ENCODE assay signal across 1 cellular context in the genomic region with DNA sequence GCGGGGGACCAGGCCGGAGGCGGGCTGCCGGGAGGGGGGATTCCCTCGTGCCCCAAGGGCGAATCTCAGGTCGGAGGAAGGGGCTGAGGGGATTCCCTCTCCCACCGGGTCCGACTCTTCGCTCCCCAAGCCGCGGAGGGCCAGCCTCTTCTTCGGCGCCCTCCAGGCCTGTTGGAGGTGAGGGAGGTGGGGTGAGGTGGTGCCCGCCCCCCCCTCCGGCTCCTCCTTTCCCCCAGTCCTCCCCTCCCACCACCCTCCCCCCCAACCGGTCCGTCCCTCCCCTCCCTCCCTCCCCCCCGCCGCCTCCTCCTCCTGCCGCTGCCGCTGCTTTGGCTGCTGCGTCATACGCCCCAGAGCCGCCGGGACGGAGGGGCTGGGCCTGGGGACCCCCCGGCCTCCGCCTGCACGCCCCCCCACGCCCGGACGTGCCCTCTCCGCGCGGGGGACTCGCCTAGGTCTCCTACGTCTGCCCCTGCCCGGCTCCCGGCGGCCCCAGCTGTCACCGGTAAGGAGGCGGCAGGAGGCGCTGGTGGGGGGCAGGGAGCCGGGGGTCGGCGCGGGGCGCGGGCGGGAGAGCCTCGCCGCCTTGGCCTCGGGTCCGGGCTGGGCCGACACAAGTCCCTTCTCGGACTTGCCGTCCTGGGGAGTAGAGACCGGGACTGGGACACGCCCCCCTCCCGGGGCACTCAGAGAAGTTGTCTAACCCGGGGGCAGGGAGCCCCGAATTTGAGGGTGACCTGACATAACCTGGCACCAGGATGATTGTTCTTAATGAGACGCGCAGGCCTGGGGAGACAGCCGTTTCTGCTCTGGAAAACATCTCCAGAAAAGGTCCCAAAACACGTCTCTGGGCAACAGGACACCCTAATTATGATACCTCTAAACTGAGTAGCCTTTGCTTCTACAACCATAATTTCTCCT.
TF ChIP-seq lines count a peak whose summit lies in the region.

A gene (plus strand): TSS at position 304 of the 921 bp plus-strand sequence. CDS start 1,250 bp downstream, outside the sequence.

TF ChIP-seq in HepG2, 621 proteins besides CTCF, POLR2A, EP300 and RAD21 (continued from another document and continues in another):
- TF ChIP-seq, protein P1, sequence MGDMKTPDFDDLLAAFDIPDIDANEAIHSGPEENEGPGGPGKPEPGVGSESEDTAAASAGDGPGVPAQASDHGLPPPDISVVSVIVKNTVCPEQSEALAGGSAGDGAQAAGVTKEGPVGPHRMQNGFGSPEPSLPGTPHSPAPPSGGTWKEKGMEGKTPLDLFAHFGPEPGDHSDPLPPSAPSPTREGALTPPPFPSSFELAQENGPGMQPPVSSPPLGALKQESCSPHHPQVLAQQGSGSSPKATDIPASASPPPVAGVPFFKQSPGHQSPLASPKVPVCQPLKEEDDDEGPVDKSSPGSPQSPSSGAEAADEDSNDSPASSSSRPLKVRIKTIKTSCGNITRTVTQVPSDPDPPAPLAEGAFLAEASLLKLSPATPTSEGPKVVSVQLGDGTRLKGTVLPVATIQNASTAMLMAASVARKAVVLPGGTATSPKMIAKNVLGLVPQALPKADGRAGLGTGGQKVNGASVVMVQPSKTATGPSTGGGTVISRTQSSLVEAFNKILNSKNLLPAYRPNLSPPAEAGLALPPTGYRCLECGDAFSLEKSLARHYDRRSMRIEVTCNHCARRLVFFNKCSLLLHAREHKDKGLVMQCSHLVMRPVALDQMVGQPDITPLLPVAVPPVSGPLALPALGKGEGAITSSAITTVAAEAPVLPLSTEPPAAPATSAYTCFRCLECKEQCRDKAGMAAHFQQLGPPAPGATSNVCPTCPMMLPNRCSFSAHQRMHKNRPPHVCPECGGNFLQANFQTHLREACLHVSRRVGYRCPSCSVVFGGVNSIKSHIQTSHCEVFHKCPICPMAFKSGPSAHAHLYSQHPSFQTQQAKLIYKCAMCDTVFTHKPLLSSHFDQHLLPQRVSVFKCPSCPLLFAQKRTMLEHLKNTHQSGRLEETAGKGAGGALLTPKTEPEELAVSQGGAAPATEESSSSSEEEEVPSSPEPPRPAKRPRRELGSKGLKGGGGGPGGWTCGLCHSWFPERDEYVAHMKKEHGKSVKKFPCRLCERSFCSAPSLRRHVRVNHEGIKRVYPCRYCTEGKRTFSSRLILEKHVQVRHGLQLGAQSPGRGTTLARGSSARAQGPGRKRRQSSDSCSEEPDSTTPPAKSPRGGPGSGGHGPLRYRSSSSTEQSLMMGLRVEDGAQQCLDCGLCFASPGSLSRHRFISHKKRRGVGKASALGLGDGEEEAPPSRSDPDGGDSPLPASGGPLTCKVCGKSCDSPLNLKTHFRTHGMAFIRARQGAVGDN (CRISPR knock-in tag; IDR thresholded peaks at IDR 0.05), result peak; percentile 35
- TF ChIP-seq, protein P2, sequence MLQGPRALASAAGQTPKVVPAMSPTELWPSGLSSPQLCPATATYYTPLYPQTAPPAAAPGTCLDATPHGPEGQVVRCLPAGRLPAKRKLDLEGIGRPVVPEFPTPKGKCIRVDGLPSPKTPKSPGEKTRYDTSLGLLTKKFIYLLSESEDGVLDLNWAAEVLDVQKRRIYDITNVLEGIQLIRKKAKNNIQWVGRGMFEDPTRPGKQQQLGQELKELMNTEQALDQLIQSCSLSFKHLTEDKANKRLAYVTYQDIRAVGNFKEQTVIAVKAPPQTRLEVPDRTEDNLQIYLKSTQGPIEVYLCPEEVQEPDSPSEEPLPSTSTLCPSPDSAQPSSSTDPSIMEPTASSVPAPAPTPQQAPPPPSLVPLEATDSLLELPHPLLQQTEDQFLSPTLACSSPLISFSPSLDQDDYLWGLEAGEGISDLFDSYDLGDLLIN (CRISPR knock-in tag; IDR thresholded peaks at IDR 0.05; ENCODE audit: borderline replicate concordance), result no peak
- TF ChIP-seq SAFB2 (CRISPR knock-in tag; IDR thresholded peaks at IDR 0.05; ENCODE audit: borderline replicate concordance, low read depth) (no peak), SRY (CRISPR knock-in tag; IDR thresholded peaks at IDR 0.05) (no peak; the same call in 1 of the 2 replicates), ZNF292 (CRISPR knock-in tag; IDR thresholded peaks at IDR 0.05; ENCODE audit: borderline replicate concordance, low read depth) (no peak), ELF4 (CRISPR knock-in tag; IDR thresholded peaks at IDR 0.05; ENCODE audit: borderline replicate concordance) (no peak), MTA1 (CRISPR knock-in tag; IDR thresholded peaks at IDR 0.05; ENCODE audit: borderline replicate concordance) (no peak), HMGA1 (CRISPR knock-in tag; conservative IDR thresholded peaks at IDR 0.05) (no peak), SIN3B (IDR thresholded peaks at IDR 0.05; ENCODE audit: low read length) (no peak), PRPF4 (IDR thresholded peaks at IDR 0.05; ENCODE audit: low read depth, low read length, poor library complexity, severe bottlenecking) (no peak), HHEX (CRISPR knock-in tag; IDR thresholded peaks at IDR 0.05) (no peak), ZNF530 (CRISPR knock-in tag; IDR thresholded peaks at IDR 0.05; ENCODE audit: low read depth) (no peak), KDM1A (CRISPR knock-in tag; IDR thresholded peaks at IDR 0.05) (no peak), MEIS1 (CRISPR knock-in tag; IDR thresholded peaks at IDR 0.05; ENCODE audit: borderline replicate concordance) (no peak), ZNF260 (CRISPR knock-in tag; IDR thresholded peaks at IDR 0.05; ENCODE audit: borderline replicate concordance, low read depth) (no peak), ZNF20 (CRISPR knock-in tag; IDR thresholded peaks at IDR 0.05) (no peak), TSC22D2 (CRISPR knock-in tag; IDR thresholded peaks at IDR 0.05; ENCODE audit: borderline replicate concordance) (peak; percentile 6; the same call in 1 of the 2 replicates), FOXK1 (CRISPR knock-in tag; IDR thresholded peaks at IDR 0.05; ENCODE audit: borderline replicate concordance, low read depth) (no peak), KLF16 (CRISPR knock-in tag; IDR thresholded peaks at IDR 0.05) (peak in 1 of 2 experiments; percentile 85; a peak in 2 of 4 replicates), NR2C2 (CRISPR knock-in tag; IDR thresholded peaks at IDR 0.05; ENCODE audit: borderline replicate concordance) (no peak), GABPA (IDR thresholded peaks at IDR 0.05; ENCODE audit: low read depth, low read length) (no peak), GABPA (CRISPR knock-in tag; IDR thresholded peaks at IDR 0.05; ENCODE audit: low read depth) (no peak), ZNF713 (CRISPR knock-in tag; IDR thresholded peaks at IDR 0.05) (no peak), PCBP1 (IDR thresholded peaks at IDR 0.05; ENCODE audit: borderline replicate concordance, low read depth, low read length) (0 out of 2 replicates have a peak, but pooled peaks have one; percentile 34), ZNF572 (CRISPR knock-in tag; IDR thresholded peaks at IDR 0.05) (no peak), WIZ (CRISPR knock-in tag; IDR thresholded peaks at IDR 0.05) (no peak), HDAC2 (CRISPR knock-in tag; IDR thresholded peaks at IDR 0.05) (no peak), ZNF720 (CRISPR knock-in tag; IDR thresholded peaks at IDR 0.05) (no peak), ZBTB42 (CRISPR knock-in tag; IDR thresholded peaks at IDR 0.05) (no peak), HOXA5 (CRISPR knock-in tag; IDR thresholded peaks at IDR 0.05) (peak; percentile 0; the same call in 1 of the 2 replicates), FOXC1 (CRISPR knock-in tag; IDR thresholded peaks at IDR 0.05; ENCODE audit: borderline replicate concordance) (no peak), SP5 (CRISPR knock-in tag; IDR thresholded peaks at IDR 0.05; ENCODE audit: borderline replicate concordance, low read depth) (peak; percentile 31; the same call in 1 of the 2 replicates), HIVEP1 (CRISPR knock-in tag; IDR thresholded peaks at IDR 0.05) (no peak), SETDB1 (CRISPR knock-in tag; IDR thresholded peaks at IDR 0.05; ENCODE audit: borderline replicate concordance) (no peak), NCOA5 (CRISPR knock-in tag; IDR thresholded peaks at IDR 0.05) (no peak), HNRNPLL (IDR thresholded peaks at IDR 0.05; ENCODE audit: low read depth, low read length, poor library complexity, severe bottlenecking) (no peak), HNF4A (CRISPR knock-in tag; IDR thresholded peaks at IDR 0.05) (no peak), ZMYM3 (CRISPR knock-in tag; IDR thresholded peaks at IDR 0.05) (no peak)
- TF ChIP-seq, protein P3, sequence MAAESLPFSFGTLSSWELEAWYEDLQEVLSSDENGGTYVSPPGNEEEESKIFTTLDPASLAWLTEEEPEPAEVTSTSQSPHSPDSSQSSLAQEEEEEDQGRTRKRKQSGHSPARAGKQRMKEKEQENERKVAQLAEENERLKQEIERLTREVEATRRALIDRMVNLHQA (CRISPR knock-in tag; IDR thresholded peaks at IDR 0.05), result no peak
- TF ChIP-seq, protein P4, sequence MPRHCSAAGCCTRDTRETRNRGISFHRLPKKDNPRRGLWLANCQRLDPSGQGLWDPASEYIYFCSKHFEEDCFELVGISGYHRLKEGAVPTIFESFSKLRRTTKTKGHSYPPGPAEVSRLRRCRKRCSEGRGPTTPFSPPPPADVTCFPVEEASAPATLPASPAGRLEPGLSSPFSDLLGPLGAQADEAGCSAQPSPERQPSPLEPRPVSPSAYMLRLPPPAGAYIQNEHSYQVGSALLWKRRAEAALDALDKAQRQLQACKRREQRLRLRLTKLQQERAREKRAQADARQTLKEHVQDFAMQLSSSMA (CRISPR knock-in tag; IDR thresholded peaks at IDR 0.05), result no peak
- TF ChIP-seq, protein P5, sequence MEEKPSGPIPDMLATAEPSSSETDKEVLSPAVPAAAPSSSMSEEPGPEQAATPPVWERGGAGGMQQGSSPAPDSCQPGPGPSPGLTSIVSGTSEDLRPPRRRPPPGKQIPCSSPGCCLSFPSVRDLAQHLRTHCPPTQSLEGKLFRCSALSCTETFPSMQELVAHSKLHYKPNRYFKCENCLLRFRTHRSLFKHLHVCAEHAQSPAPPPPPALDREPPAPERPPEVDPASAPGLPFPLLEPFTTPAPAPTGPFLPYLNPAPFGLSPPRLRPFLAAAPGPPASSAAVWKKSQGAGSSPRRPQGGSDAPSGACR (CRISPR knock-in tag; IDR thresholded peaks at IDR 0.05), result peak; percentile 49; the same call in 1 of the 2 replicates
- TF ChIP-seq, protein P6, sequence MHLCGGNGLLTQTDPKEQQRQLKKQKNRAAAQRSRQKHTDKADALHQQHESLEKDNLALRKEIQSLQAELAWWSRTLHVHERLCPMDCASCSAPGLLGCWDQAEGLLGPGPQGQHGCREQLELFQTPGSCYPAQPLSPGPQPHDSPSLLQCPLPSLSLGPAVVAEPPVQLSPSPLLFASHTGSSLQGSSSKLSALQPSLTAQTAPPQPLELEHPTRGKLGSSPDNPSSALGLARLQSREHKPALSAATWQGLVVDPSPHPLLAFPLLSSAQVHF (CRISPR knock-in tag; IDR thresholded peaks at IDR 0.05), result no peak
- TF ChIP-seq, protein P7, sequence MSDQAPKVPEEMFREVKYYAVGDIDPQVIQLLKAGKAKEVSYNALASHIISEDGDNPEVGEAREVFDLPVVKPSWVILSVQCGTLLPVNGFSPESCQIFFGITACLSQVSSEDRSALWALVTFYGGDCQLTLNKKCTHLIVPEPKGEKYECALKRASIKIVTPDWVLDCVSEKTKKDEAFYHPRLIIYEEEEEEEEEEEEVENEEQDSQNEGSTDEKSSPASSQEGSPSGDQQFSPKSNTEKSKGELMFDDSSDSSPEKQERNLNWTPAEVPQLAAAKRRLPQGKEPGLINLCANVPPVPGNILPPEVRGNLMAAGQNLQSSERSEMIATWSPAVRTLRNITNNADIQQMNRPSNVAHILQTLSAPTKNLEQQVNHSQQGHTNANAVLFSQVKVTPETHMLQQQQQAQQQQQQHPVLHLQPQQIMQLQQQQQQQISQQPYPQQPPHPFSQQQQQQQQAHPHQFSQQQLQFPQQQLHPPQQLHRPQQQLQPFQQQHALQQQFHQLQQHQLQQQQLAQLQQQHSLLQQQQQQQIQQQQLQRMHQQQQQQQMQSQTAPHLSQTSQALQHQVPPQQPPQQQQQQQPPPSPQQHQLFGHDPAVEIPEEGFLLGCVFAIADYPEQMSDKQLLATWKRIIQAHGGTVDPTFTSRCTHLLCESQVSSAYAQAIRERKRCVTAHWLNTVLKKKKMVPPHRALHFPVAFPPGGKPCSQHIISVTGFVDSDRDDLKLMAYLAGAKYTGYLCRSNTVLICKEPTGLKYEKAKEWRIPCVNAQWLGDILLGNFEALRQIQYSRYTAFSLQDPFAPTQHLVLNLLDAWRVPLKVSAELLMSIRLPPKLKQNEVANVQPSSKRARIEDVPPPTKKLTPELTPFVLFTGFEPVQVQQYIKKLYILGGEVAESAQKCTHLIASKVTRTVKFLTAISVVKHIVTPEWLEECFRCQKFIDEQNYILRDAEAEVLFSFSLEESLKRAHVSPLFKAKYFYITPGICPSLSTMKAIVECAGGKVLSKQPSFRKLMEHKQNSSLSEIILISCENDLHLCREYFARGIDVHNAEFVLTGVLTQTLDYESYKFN (CRISPR knock-in tag; conservative IDR thresholded peaks at IDR 0.05), result no peak; the same call in 1 of the 2 replicates
- TF ChIP-seq, protein P8, sequence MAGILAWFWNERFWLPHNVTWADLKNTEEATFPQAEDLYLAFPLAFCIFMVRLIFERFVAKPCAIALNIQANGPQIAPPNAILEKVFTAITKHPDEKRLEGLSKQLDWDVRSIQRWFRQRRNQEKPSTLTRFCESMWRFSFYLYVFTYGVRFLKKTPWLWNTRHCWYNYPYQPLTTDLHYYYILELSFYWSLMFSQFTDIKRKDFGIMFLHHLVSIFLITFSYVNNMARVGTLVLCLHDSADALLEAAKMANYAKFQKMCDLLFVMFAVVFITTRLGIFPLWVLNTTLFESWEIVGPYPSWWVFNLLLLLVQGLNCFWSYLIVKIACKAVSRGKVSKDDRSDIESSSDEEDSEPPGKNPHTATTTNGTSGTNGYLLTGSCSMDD (CRISPR knock-in tag; IDR thresholded peaks at IDR 0.05), result no peak
- TF ChIP-seq, protein P9, sequence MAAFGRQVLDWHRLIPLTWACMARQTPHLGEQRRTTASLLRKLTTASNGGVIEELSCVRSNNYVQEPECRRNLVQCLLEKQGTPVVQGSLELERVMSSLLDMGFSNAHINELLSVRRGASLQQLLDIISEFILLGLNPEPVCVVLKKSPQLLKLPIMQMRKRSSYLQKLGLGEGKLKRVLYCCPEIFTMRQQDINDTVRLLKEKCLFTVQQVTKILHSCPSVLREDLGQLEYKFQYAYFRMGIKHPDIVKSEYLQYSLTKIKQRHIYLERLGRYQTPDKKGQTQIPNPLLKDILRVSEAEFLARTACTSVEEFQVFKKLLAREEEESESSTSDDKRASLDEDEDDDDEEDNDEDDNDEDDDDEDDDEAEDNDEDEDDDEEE (CRISPR knock-in tag; IDR thresholded peaks at IDR 0.05), result no peak
- TF ChIP-seq, protein P10, sequence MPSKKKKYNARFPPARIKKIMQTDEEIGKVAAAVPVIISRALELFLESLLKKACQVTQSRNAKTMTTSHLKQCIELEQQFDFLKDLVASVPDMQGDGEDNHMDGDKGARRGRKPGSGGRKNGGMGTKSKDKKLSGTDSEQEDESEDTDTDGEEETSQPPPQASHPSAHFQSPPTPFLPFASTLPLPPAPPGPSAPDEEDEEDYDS (CRISPR knock-in tag; IDR thresholded peaks at IDR 0.05), result no peak
- TF ChIP-seq, protein P11, sequence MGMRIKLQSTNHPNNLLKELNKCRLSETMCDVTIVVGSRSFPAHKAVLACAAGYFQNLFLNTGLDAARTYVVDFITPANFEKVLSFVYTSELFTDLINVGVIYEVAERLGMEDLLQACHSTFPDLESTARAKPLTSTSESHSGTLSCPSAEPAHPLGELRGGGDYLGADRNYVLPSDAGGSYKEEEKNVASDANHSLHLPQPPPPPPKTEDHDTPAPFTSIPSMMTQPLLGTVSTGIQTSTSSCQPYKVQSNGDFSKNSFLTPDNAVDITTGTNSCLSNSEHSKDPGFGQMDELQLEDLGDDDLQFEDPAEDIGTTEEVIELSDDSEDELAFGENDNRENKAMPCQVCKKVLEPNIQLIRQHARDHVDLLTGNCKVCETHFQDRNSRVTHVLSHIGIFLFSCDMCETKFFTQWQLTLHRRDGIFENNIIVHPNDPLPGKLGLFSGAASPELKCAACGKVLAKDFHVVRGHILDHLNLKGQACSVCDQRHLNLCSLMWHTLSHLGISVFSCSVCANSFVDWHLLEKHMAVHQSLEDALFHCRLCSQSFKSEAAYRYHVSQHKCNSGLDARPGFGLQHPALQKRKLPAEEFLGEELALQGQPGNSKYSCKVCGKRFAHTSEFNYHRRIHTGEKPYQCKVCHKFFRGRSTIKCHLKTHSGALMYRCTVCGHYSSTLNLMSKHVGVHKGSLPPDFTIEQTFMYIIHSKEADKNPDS (CRISPR knock-in tag; IDR thresholded peaks at IDR 0.05), result no peak
